9 cellular contexts compared by ENCODE assay signal in the genomic region with DNA sequence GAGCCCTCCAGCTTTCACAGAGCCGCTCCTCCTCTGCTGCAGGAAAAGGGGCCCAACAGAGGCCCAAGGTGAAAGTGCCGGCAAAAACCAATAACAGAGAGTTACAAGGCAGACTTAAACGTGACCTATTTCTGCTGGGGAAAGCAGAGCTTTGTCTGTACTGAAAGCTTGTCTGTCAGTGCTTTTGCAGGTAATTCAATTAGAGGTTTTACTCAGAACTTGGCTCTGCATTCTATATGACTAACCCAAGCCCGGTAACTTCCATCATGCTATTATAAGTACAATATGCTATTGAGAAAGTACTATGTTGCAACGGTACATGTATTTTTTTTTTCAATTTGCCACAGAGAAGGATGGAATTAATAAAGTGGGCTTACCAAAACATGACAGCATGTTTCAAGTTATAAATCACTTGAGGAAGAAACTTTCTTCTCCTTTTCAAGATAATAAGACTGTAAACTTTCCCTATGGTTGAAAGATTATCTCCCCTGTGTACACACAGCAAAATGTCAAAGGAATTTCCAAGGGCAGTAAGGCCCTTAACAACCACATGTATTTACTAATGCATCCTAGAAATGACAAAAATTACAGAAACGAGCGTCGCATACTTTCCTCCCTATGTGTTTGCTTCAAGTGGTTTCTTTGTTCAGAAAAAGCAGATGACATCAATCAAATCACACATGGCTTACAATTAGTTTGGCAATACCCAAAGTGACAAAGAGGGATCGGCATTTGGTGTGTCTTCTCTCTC.
DNase-seq lines count a peak whose midpoint lies in the region; ATAC-seq and TF ChIP-seq lines count a peak whose summit lies in the region.
"Had no signal": no experiment of that assay in that cellular context is flagged by ENCODE, and none has a peak within 500 bp of the region (broad histone marks: within the 10 kb centered on the region; RNA-seq: fewer than 3 reads in every experiment).

No MANE protein-coding gene starts in this region.

- no peak for TF ChIP-seq CTCF in AG04450 (IDR thresholded peaks at IDR 0.05; ENCODE audit: low read depth, low read length)
- no peak for TF ChIP-seq CTCF in fibroblast of the aortic adventitia (IDR thresholded peaks at IDR 0.05; ENCODE audit: insufficient read depth, low read length)
- no peak for TF ChIP-seq CTCF in Peyer's patch (IDR thresholded peaks at IDR 0.05)

- POLR2A ChIA-PET in AG04450 (lab: Yijun Ruan, JAX), result interaction anchor here (0.7 to 1.1 kb wide), 2 partner anchors 66 to 284 kb away, joined by 3 to 6 read pairs; no protein-coding TSS in a partner anchor

- ATAC-seq in GM18858 (IDR thresholded peaks at IDR 0.05; ENCODE audit: unreplicated experiment) (peak; percentile 43), HG03095 (IDR thresholded peaks at IDR 0.05; ENCODE audit: unreplicated experiment) (peak; percentile 46)

- no peak overlapping the region for H3K4me3 ChIP-seq in AG04450 (ENCODE audit: low read depth, low read length)
- H3K4me3 ChIP-seq in fibroblast of the aortic adventitia (ENCODE audit: low read depth, low read length), result no peak overlapping the region
- H3K4me3 ChIP-seq in Peyer's patch, result no peak overlapping the region

- H3K27ac ChIP-seq in AG04450 (ENCODE audit: low read depth, low read length), result peak overlapping the region; percentile 59
- peak overlapping the region in 1 of 4 donors; percentile 20 for H3K27ac ChIP-seq in Peyer's patch
- H3K27ac ChIP-seq: HL-60 had no signal

- H3K4me1 ChIP-seq in Peyer's patch, result peaks cover 0 to 20% (median 8%) of the 10 kb centered on the region in 4 donors

- H3K27me3 ChIP-seq in AG04450 (ENCODE audit: control insufficient read depth, insufficient read depth, low read length) (no peaks in the 10 kb centered on the region), Peyer's patch (no peaks in the 10 kb centered on the region)

- no peaks in the 10 kb centered on the region for H3K36me3 ChIP-seq in Peyer's patch

- no peaks in the 10 kb centered on the region for H3K9me3 ChIP-seq in AG04450 (ENCODE audit: control insufficient read depth, insufficient read depth, low read length)
- H3K9me3 ChIP-seq in Peyer's patch, result no peaks in the 10 kb centered on the region

- TF ChIP-seq POLR2A in Peyer's patch (IDR thresholded peaks at IDR 0.05), result no peak

- CTCF ChIA-PET in AG04450 (lab: Charles Lee), result interaction anchor here (0.6 to 3.7 kb wide), 5 partner anchors 9 to 1003 kb away, joined by 3 to 16 read pairs (median 4); no protein-coding TSS in a partner anchor

- DNase-seq in AG04450 (ENCODE audit: low read depth, low spot score), result peak; percentile 63
- peak; percentile 30 for DNase-seq in RPMI8226
- DNase-seq in fibroblast of the aortic adventitia (ENCODE audit: low read depth), result peak; percentile 90
- peak; percentile 81 for DNase-seq in stromal cell of bone marrow (ENCODE audit: low read depth)
- no peak for DNase-seq in mucosa of gallbladder (ENCODE audit: low spot score)
- DNase-seq in Peyer's patch, result no peak

Comparison
In these comparisons a context has a peak if more than half of its experiments do, and no peak if none do; other contexts are left out.
1. DNase-seq: peak in AG04450 (single experiment), RPMI8226 (single experiment), fibroblast of the aortic adventitia (single experiment) and stromal cell of bone marrow (single experiment); none in mucosa of gallbladder (single experiment) and Peyer's patch (0 of 3).